ENCODE assay signal across 19 cellular contexts in genomic region chr3:81349941-81350340, GRCh38.
"Had no signal": no experiment of that assay in that cellular context is flagged by ENCODE, and none has a peak within 500 bp of the region (broad histone marks: within the 10 kb centered on the region; RNA-seq: fewer than 3 reads in every experiment).

No MANE protein-coding gene starts in this region.

- DNase-seq: colonic mucosa; dermis blood vessel endothelial cell; effector CD4-positive, alpha-beta T cell; endodermal cell; erythroblast; foreskin keratinocyte; left colon; left ventricle myocardium superior; mucosa of descending colon; natural killer cell; pancreas; retina; right lobe of liver; stimulated activated CD4-positive, alpha-beta T cell treated with anti-CD3 and anti-CD28 coated beads, Interleukin-4, amount 100 ng/mL, for 1 hour; stimulated activated CD8-positive, alpha-beta memory T cell treated with anti-CD3 and anti-CD28 coated beads, Interleukin-4, amount 100 ng/mL, for 48 hours; stimulated activated naive CD8-positive, alpha-beta T cell treated with anti-CD3 and anti-CD28 coated beads, Interleukin-15, Interleukin-2, amounts not matched to agents 100 U/mL and 50 U/mL, for 24 hours; tibial artery; upper lobe of left lung; uterus had no signal
